ENCODE assay signal across 26 cellular contexts in the genomic region with DNA sequence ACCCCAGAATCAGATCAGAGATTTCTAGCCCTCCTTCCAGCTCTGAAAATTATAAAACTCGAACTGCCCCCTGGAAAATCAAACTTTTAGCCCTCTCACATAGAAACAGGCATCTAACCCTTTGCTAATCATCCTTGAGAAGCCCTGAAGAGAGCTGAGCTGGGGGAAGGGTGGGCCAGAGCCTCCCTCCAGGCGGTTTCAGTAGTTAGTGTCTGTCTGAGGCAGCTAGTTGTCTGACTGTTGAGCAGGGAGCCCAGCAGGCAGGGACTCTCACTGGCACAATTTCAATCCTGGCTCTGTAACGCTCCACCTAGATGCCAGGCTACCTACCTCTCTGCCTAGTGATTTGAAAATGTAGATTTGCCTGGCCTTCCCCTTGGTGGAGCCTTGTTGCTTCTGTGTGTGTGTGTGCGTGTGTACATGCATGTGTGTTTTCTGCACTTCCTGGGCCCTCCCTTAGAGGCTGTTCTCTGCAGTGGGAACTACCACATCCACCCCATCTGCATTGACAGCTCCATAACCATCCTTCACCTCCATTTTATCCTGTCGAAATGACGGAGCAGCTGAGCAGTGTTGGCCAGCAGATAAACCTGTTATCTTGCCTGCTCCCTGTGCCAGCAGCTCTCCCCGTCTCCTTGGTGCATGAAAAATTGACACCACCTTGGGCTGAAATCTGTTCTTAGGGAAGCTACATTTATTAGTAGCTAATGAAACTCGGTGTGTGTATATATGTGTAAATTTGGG.
"Had no signal": no experiment of that assay in that cellular context is flagged by ENCODE, and none has a peak within 500 bp of the region (broad histone marks: within the 10 kb centered on the region; RNA-seq: fewer than 3 reads in every experiment).

No MANE protein-coding gene starts in this region.

- H3K27ac ChIP-seq: brain microvascular endothelial cell, epithelial cell of prostate, suprapubic skin, vagina had no signal

- H3K27ac Mint-ChIP-seq: activated CD4-positive, alpha-beta T cell treated with anti-CD3 and anti-CD28 coated beads, Interleukin-2, amount 10 ng/mL, durations not matched to agents 24 days and 14 days; activated CD8-positive, alpha-beta T cell treated with anti-CD3 and anti-CD28 coated beads, Interleukin-2, amount 10 ng/mL, durations not matched to agents 7 days and 5 days; activated naive CD4-positive, alpha-beta T cell treated with anti-CD3 and anti-CD28 coated beads, Interleukin-2, amount 10 ng/mL, durations not matched to agents 7 days and 5 days; activated naive CD8-positive, alpha-beta T cell treated with anti-CD3 and anti-CD28 coated beads, Interleukin-2, amount 50 U/mL, for 24 hours; nephron progenitor cell; progenitor cell of endocrine pancreas; stimulated activated naive CD8-positive, alpha-beta T cell treated with anti-CD3 and anti-CD28 coated beads, Interleukin-15, Interleukin-2, amounts not matched to agents 100 ng/mL and 50 ng/mL, for 24 hours; T-cell had no signal

- DNase-seq: activated CD4-positive, alpha-beta T cell treated with anti-CD3 and anti-CD28 coated beads, Interleukin-2, amount 10 ng/mL, durations not matched to agents 24 days and 14 days; activated CD4-positive, CD25-positive, alpha-beta regulatory T cell; activated CD8-positive, alpha-beta memory T cell treated with anti-CD3 and anti-CD28 coated beads, Interleukin-2, amount 50 U/mL, for 4 hours; activated CD8-positive, alpha-beta T cell treated with anti-CD3 and anti-CD28 coated beads, Interleukin-2, amount 10 ng/mL, durations not matched to agents 7 days and 5 days; activated naive CD4-positive, alpha-beta T cell treated with anti-CD3 and anti-CD28 coated beads, Interleukin-2, amount 10 ng/mL, durations not matched to agents 7 days and 5 days; activated naive CD8-positive, alpha-beta T cell treated with anti-CD3 and anti-CD28 coated beads, Interleukin-2, amount 50 U/mL, for 24 hours; activated T-cell treated with anti-CD3 and anti-CD28 coated beads, Interleukin-2, amount 50 U/mL, for 4 hours; anterior cingulate cortex; brain microvascular endothelial cell; dermis blood vessel endothelial cell; effector memory CD4-positive, alpha-beta T cell; foreskin melanocyte; glutamatergic neuron; hippocampal formation; mammary epithelial cell; nephron progenitor cell; right cardiac atrium; stimulated activated CD4-positive, alpha-beta T cell treated with anti-CD3 and anti-CD28 coated beads, Interleukin-2, amount 100 ng/mL, for 48 hours; T-cell; transverse colon had no signal

- H3K4me3 ChIP-seq: suprapubic skin, transverse colon, vagina had no signal

- H3K9me3 Mint-ChIP-seq: activated CD4-positive, alpha-beta T cell treated with anti-CD3 and anti-CD28 coated beads, Interleukin-2, amount 10 ng/mL, durations not matched to agents 24 days and 14 days; activated naive CD4-positive, alpha-beta T cell treated with anti-CD3 and anti-CD28 coated beads, Interleukin-2, amount 10 ng/mL, durations not matched to agents 7 days and 5 days; activated naive CD8-positive, alpha-beta T cell treated with anti-CD3 and anti-CD28 coated beads, Interleukin-2, amount 50 U/mL, for 24 hours; activated T-cell treated with anti-CD3 and anti-CD28 coated beads, Interleukin-2, amount 50 U/mL, for 4 hours; nephron progenitor cell; stimulated activated naive CD8-positive, alpha-beta T cell treated with anti-CD3 and anti-CD28 coated beads, Interleukin-15, Interleukin-2, amounts not matched to agents 100 ng/mL and 50 ng/mL, for 24 hours; T-cell had no signal

- H3K27me3 ChIP-seq: brain microvascular endothelial cell, suprapubic skin, transverse colon, vagina had no signal

- H3K4me1 Mint-ChIP-seq: activated naive CD8-positive, alpha-beta T cell treated with anti-CD3 and anti-CD28 coated beads, Interleukin-2, amount 50 U/mL, for 24 hours had no signal

- H3K9me3 ChIP-seq: suprapubic skin, transverse colon, vagina had no signal

- H3K36me3 ChIP-seq: brain microvascular endothelial cell, suprapubic skin, transverse colon, vagina had no signal

- H3K4me1 ChIP-seq: suprapubic skin, transverse colon, vagina had no signal

- H3K27me3 Mint-ChIP-seq: activated CD4-positive, alpha-beta T cell treated with anti-CD3 and anti-CD28 coated beads, Interleukin-2, amount 10 ng/mL, durations not matched to agents 24 days and 14 days; activated naive CD4-positive, alpha-beta T cell treated with anti-CD3 and anti-CD28 coated beads, Interleukin-2, amount 10 ng/mL, durations not matched to agents 7 days and 5 days; activated naive CD8-positive, alpha-beta T cell treated with anti-CD3 and anti-CD28 coated beads, Interleukin-2, amount 50 U/mL, for 24 hours; progenitor cell of endocrine pancreas; stimulated activated naive CD8-positive, alpha-beta T cell treated with anti-CD3 and anti-CD28 coated beads, Interleukin-15, Interleukin-2, amounts not matched to agents 100 ng/mL and 50 ng/mL, for 24 hours; T-cell had no signal

- H3K36me3 Mint-ChIP-seq: activated naive CD4-positive, alpha-beta T cell treated with anti-CD3 and anti-CD28 coated beads, Interleukin-2, amount 10 ng/mL, durations not matched to agents 7 days and 5 days had no signal

- H3K4me3 Mint-ChIP-seq: activated CD4-positive, alpha-beta T cell treated with anti-CD3 and anti-CD28 coated beads, Interleukin-2, amount 10 ng/mL, durations not matched to agents 24 days and 14 days; activated CD8-positive, alpha-beta T cell treated with anti-CD3 and anti-CD28 coated beads, Interleukin-2, amount 10 ng/mL, durations not matched to agents 7 days and 5 days; activated naive CD4-positive, alpha-beta T cell treated with anti-CD3 and anti-CD28 coated beads, Interleukin-2, amount 10 ng/mL, durations not matched to agents 7 days and 5 days; activated naive CD8-positive, alpha-beta T cell treated with anti-CD3 and anti-CD28 coated beads, Interleukin-2, amount 50 U/mL, for 24 hours; activated T-cell treated with anti-CD3 and anti-CD28 coated beads, Interleukin-2, amount 50 U/mL, for 4 hours; nephron progenitor cell; stimulated activated naive CD8-positive, alpha-beta T cell treated with anti-CD3 and anti-CD28 coated beads, Interleukin-15, Interleukin-2, amounts not matched to agents 100 ng/mL and 50 ng/mL, for 24 hours; T-cell had no signal

- ATAC-seq: activated CD8-positive, alpha-beta T cell treated with anti-CD3 and anti-CD28 coated beads, Interleukin-2, amount 10 ng/mL, durations not matched to agents 7 days and 5 days; activated naive CD8-positive, alpha-beta T cell treated with anti-CD3 and anti-CD28 coated beads, Interleukin-2, amount 50 U/mL, for 24 hours; activated T-cell treated with anti-CD3 and anti-CD28 coated beads, Interleukin-2, amount 50 U/mL, for 4 hours; left lobe of liver; T-cell had no signal
